11 cellular contexts compared by ENCODE assay signal in the genomic region with DNA sequence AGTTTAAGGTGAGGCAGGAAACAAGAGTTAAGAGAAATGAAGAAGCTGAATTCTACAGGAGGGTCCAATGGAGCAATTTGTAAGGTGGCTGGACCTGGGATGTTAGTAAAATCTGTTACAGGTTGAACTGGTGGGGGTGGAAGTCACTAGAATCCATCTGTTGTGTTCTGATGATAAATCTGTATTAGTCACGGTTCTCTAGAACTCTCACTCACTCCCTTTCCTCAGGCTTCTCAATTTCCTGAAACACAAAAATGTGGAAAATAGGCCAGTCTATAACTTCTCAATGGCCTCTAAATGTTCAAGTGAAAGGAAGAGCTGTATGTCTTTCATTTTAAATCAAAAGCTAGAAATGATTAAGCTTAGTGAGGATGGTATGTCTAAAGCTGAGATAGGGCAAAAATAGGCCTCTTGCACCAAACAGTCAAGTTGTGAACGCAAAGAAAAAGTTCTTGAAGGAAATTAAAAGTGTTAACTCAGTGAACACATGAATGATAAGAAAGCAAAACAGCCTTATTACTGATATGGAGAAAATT.
"Had no signal": no experiment of that assay in that cellular context is flagged by ENCODE, and none has a peak within 500 bp of the region (broad histone marks: within the 10 kb centered on the region; RNA-seq: fewer than 3 reads in every experiment).

No MANE protein-coding gene starts in this region.

- H3K27me3 Mint-ChIP-seq: naive thymus-derived CD4-positive, alpha-beta T cell; progenitor cell of endocrine pancreas; stimulated activated naive B cell treated with anti-CD40 and anti-IgM and Interleukin-4, amounts not matched to agents 10 μg/mL and 1 μg/mL and 100 μg/mL, for 72 hours; T-cell had no signal

- ATAC-seq: lower lobe of right lung; naive thymus-derived CD4-positive, alpha-beta T cell; right cardiac atrium; stimulated activated naive B cell treated with anti-CD40 and anti-IgM and Interleukin-4, amounts not matched to agents 10 μg/mL and 1 μg/mL and 100 μg/mL, for 72 hours; T-cell had no signal

- H3K4me3 Mint-ChIP-seq: naive thymus-derived CD4-positive, alpha-beta T cell; stimulated activated naive B cell treated with anti-CD40 and anti-IgM and Interleukin-4, amounts not matched to agents 10 μg/mL and 1 μg/mL and 100 μg/mL, for 72 hours; T-cell had no signal

- DNase-seq: activated CD4-positive, alpha-beta T cell treated with anti-CD3 and anti-CD28 coated beads for 4 hours; dermis blood vessel endothelial cell; erythroblast; lower lobe of right lung; naive thymus-derived CD4-positive, alpha-beta T cell; occipital lobe; right cardiac atrium; stimulated activated naive B cell treated with anti-CD40 and anti-IgM and Interleukin-4, amounts not matched to agents 10 μg/mL and 1 μg/mL and 100 μg/mL, for 72 hours; T-cell; trophoblast cell had no signal

- H3K36me3 Mint-ChIP-seq: stimulated activated naive B cell treated with anti-CD40 and anti-IgM and Interleukin-4, amounts not matched to agents 10 μg/mL and 1 μg/mL and 100 μg/mL, for 72 hours; T-cell had no signal

- H3K4me1 Mint-ChIP-seq: stimulated activated naive B cell treated with anti-CD40 and anti-IgM and Interleukin-4, amounts not matched to agents 10 μg/mL and 1 μg/mL and 100 μg/mL, for 72 hours; T-cell had no signal

- H3K27ac Mint-ChIP-seq: naive thymus-derived CD4-positive, alpha-beta T cell; progenitor cell of endocrine pancreas; stimulated activated naive B cell treated with anti-CD40 and anti-IgM and Interleukin-4, amounts not matched to agents 10 μg/mL and 1 μg/mL and 100 μg/mL, for 72 hours; T-cell had no signal
